Comparison of ENCODE assay signal across 13 cellular contexts in the genomic region with DNA sequence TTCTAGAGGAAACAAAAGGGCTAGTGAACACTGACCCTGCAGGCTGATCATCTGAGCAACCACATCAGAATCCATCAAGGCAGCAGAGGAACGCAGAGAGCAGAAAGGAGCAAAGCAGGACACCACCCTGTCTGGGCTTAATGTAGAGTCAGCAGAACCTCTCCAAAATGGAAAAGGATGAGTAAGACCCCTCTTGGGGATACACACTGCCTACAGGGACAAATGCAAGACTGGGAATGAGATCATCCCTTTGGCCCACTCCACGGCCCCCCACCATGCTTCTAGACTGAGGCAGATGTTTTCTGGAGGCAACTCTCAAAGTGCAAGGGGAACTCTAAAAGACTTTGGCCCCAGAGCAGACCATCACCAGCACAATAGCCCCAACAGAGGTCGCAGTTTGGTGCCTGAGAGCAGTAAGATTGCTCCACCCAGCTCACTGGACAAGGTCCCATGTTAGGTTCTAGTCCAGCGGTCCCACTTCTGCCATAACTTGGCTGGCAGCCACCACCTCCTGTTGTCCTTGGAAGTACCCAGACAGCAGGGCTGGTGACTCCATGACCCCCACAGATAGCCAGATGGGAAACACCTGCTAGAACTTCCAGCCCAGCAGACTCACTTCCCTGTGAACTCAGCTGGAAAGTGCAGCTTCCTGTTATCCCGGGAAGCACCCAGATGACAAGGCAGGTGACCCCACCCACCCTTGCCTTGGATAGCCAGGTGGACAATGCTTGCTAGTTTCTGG.
DNase-seq lines count a peak whose midpoint lies in the region; ATAC-seq and TF ChIP-seq lines count a peak whose summit lies in the region.
"Had no signal": no experiment of that assay in that cellular context is flagged by ENCODE, and none has a peak within 500 bp of the region (broad histone marks: within the 10 kb centered on the region; RNA-seq: fewer than 3 reads in every experiment).

No MANE protein-coding gene starts in this region.

- intact Hi-C loops in heart left ventricle (cut with DNase I) (no loop called here), PC-9 (cut with micrococcal nuclease; ENCODE audit: unreplicated experiment) (loop anchor here (1.0 to 10.0 kb wide), 4 partner anchors 349 to 881 kb away; a partner anchor contains a TSS), left ventricle myocardium inferior (cut with micrococcal nuclease) (no loop called here), transverse colon (cut with DNase I; ENCODE audit: low total_unique reads) (no loop called here), Caco-2 (cut with micrococcal nuclease; ENCODE audit: unreplicated experiment) (no loop called here)

- peaks cover 56% of the 10 kb centered on the region for H3F3A ChIP-seq in PC-9 (ENCODE audit: insufficient read depth, low read depth)

- H3K27me3 Mint-ChIP-seq in T-cell = no peaks in the 10 kb centered on the region
- no peaks in the 10 kb centered on the region for H3K27me3 Mint-ChIP-seq in Caco-2 (ENCODE audit: insufficient read depth, unreplicated experiment)
- H3K27me3 Mint-ChIP-seq: central memory CD8-positive, alpha-beta T cell had no signal

- H3K27ac ChIP-seq in heart left ventricle (no peak overlapping the region), right atrium auricular region (no peak overlapping the region), PC-9 (peak overlapping the region; percentile 100), left ventricle myocardium inferior (replicated peaks) (no peak overlapping the region), transverse colon (no peak overlapping the region)

- H3K4me2 ChIP-seq in PC-9 = peak overlapping the region; percentile 90

- no peaks in the 10 kb centered on the region for H3K36me3 Mint-ChIP-seq in T-cell
- H3K36me3 Mint-ChIP-seq in Caco-2 (ENCODE audit: insufficient read depth, unreplicated experiment) = no peaks in the 10 kb centered on the region

- TF ChIP-seq POLR2A in heart left ventricle (IDR thresholded peaks at IDR 0.05) (no peak), transverse colon (IDR thresholded peaks at IDR 0.05) (no peak)

- TF ChIP-seq EP300 in transverse colon (IDR thresholded peaks at IDR 0.05; ENCODE audit: low read depth) = no peak

- H3K9me3 ChIP-seq in heart left ventricle (no peaks in the 10 kb centered on the region), right atrium auricular region (no peaks in the 10 kb centered on the region), PC-9 (ENCODE audit: insufficient read depth, low read depth) (peaks cover 4% of the 10 kb centered on the region), left ventricle myocardium inferior (replicated peaks) (no peaks in the 10 kb centered on the region), transverse colon (no peaks in the 10 kb centered on the region), Caco-2 (no peaks in the 10 kb centered on the region)
- H3K9me3 ChIP-seq: MG63 had no signal

- no peaks in the 10 kb centered on the region for H3K9me2 ChIP-seq in PC-9 (ENCODE audit: insufficient read depth)

- H2AFZ ChIP-seq in PC-9 = no peak overlapping the region

- H3K4me1 ChIP-seq in heart left ventricle = peaks cover 0 to 10% (median 0%) of the 10 kb centered on the region in 12 donors
- H3K4me1 ChIP-seq in right atrium auricular region = no peaks in the 10 kb centered on the region
- H3K4me1 ChIP-seq in PC-9 (replicated peaks; ENCODE audit: insufficient read depth) = peaks cover 61% of the 10 kb centered on the region
- H3K4me1 ChIP-seq in left ventricle myocardium inferior = peaks cover 7% of the 10 kb centered on the region
- no peaks in the 10 kb centered on the region for H3K4me1 ChIP-seq in transverse colon
- peaks cover 11% of the 10 kb centered on the region for H3K4me1 ChIP-seq in Caco-2

- H3K27ac Mint-ChIP-seq in T-cell = no peak overlapping the region
- no peak overlapping the region for H3K27ac Mint-ChIP-seq in Caco-2 (ENCODE audit: unreplicated experiment)

- ATAC-seq in heart left ventricle = peak; percentile 26 to 75 (median 64)
- no peak for ATAC-seq in T-cell (replicated peaks in 1 of 4)

- POLR2A ChIA-PET in PC-9 (lab: Charles Lee; ENCODE audit: unreplicated experiment) = interaction anchor here (0.6 to 1.9 kb wide), 11 partner anchors 8 to 814 kb away, joined by 4 to 31 read pairs (median 6); a partner anchor contains a TSS
- POLR2A ChIA-PET in T-cell (lab: Charles Lee) = interaction anchor here in 1 of 2 donors (1.0 kb wide), 1 partner anchor 90 kb away, joined by 5 read pairs; no protein-coding TSS in a partner anchor
- POLR2A ChIA-PET in Caco-2 (lab: Charles Lee) = no interaction called here

- peak in 3 of 5 donors; percentile 35 to 51 (median 50) for DNase-seq in heart left ventricle
- no peak for DNase-seq in right atrium auricular region (ENCODE audit: low spot score)
- DNase-seq in PC-9 = peak; percentile 77 to 92
- peak; percentile 18 for DNase-seq in left ventricle myocardium inferior
- peak; percentile 13 for DNase-seq in transverse colon
- DNase-seq in T-cell = no peak
- no peak for DNase-seq in Caco-2
- no peak for DNase-seq in GOT3 (lab: John Stamatoyannopoulos, UW)
- DNase-seq: activated CD4-positive, alpha-beta T cell treated with anti-CD3 and anti-CD28 coated beads for 48 hours; activated gamma-delta T cell; stimulated activated CD8-positive, alpha-beta memory T cell treated with anti-CD3 and anti-CD28 coated beads, Interleukin-4, amount 100 ng/mL, for 48 hours had no signal

- H3K4me3 ChIP-seq in heart left ventricle (no peak overlapping the region), right atrium auricular region (no peak overlapping the region), PC-9 (peak overlapping the region; percentile 74), left ventricle myocardium inferior (no peak overlapping the region), transverse colon (no peak overlapping the region), Caco-2 (ENCODE audit: low read depth, low read length) (no peak overlapping the region)
- H3K4me3 ChIP-seq: MG63 had no signal

- H3K27me3 ChIP-seq in heart left ventricle (no peaks in the 10 kb centered on the region), right atrium auricular region (no peaks in the 10 kb centered on the region), PC-9 (ENCODE audit: insufficient read depth, low read depth) (no peaks in the 10 kb centered on the region), left ventricle myocardium inferior (ENCODE audit: low read depth) (no peaks in the 10 kb centered on the region), transverse colon (no peaks in the 10 kb centered on the region), Caco-2 (replicated peaks; ENCODE audit: control insufficient read depth, insufficient read depth, low read length) (no peaks in the 10 kb centered on the region)
- H3K27me3 ChIP-seq: MG63 had no signal

- H3K9me3 Mint-ChIP-seq in T-cell (no peaks in the 10 kb centered on the region), Caco-2 (ENCODE audit: unreplicated experiment) (no peaks in the 10 kb centered on the region)
- H3K9me3 Mint-ChIP-seq: central memory CD8-positive, alpha-beta T cell had no signal

- in situ Hi-C loops in transverse colon (cut with MboI; ENCODE audit: low pct_ligation_motif_present in 1 of 4, low pct_unique_long_range_greater_than_20kb in 1 of 4, low sequenced_read_pairs in 3 of 4) = no loop called here

- H3K4me1 Mint-ChIP-seq in T-cell = peaks cover 24 to 28% (median 26%) of the 10 kb centered on the region in 3 donors
- H3K4me1 Mint-ChIP-seq in Caco-2 (ENCODE audit: low read depth, unreplicated experiment) = peaks cover 14% of the 10 kb centered on the region
- H3K4me1 Mint-ChIP-seq: central memory CD8-positive, alpha-beta T cell had no signal

- no peak overlapping the region for H3K4me3 Mint-ChIP-seq in T-cell
- H3K4me3 Mint-ChIP-seq in Caco-2 (ENCODE audit: unreplicated experiment) = no peak overlapping the region
- H3K4me3 Mint-ChIP-seq: central memory CD8-positive, alpha-beta T cell had no signal

- H3K79me2 ChIP-seq in PC-9 (ENCODE audit: low read depth) = peaks cover 62% of the 10 kb centered on the region

- no peaks in the 10 kb centered on the region for H3K36me3 ChIP-seq in heart left ventricle
- H3K36me3 ChIP-seq in right atrium auricular region = no peaks in the 10 kb centered on the region
- H3K36me3 ChIP-seq in PC-9 (ENCODE audit: low read depth) = peaks cover 16% of the 10 kb centered on the region
- H3K36me3 ChIP-seq in left ventricle myocardium inferior = no peaks in the 10 kb centered on the region
- no peaks in the 10 kb centered on the region for H3K36me3 ChIP-seq in transverse colon
- no peaks in the 10 kb centered on the region for H3K36me3 ChIP-seq in Caco-2 (ENCODE audit: control insufficient read depth, insufficient read depth, low read length)
- H3K36me3 ChIP-seq: MG63 had no signal

- H4K20me1 ChIP-seq in PC-9 (ENCODE audit: insufficient read depth) = no peaks in the 10 kb centered on the region

- 56 to 78% (median 65%) methylated on average over 5 of the region's 5 CpGs for WGBS in heart left ventricle, 4 donors
- 84 to 100% methylated on average over 3 to 4 of the region's 5 CpGs for WGBS in transverse colon (ENCODE audit: low coverage in 1 of 2), 2 donors

- peak in 1 of 12 donors; percentile 6 for TF ChIP-seq CTCF in heart left ventricle (IDR thresholded peaks at IDR 0.05)
- no peak for TF ChIP-seq CTCF in right atrium auricular region (IDR thresholded peaks at IDR 0.05)
- peak; percentile 52; the same call in 1 of the 2 replicates for TF ChIP-seq CTCF in PC-9 (conservative IDR thresholded peaks at IDR 0.05)
- TF ChIP-seq CTCF in left ventricle myocardium inferior (IDR thresholded peaks at IDR 0.05; ENCODE audit: borderline replicate concordance) = no peak
- no peak for TF ChIP-seq CTCF in transverse colon (IDR thresholded peaks at IDR 0.05)
- no peak for TF ChIP-seq CTCF in Caco-2 (IDR thresholded peaks at IDR 0.05; ENCODE audit: insufficient read depth in 1 of 2, low read depth in 1 of 2, low read length in 1 of 2, severe bottlenecking in 1 of 2, unreplicated experiment in 1 of 2)

- CTCF ChIA-PET in PC-9 (lab: Charles Lee) (interaction anchor here (0.6 to 1.9 kb wide), 8 partner anchors 66 to 1127 kb away, joined by 3 to 8 read pairs (median 4); no protein-coding TSS in a partner anchor), T-cell (lab: Charles Lee) (interaction anchor here in 1 of 2 donors (0.6 kb wide), 1 partner anchor 86 kb away, joined by 3 read pairs; no protein-coding TSS in a partner anchor), Caco-2 (lab: Charles Lee) (interaction anchor here (0.6 kb wide), 1 partner anchor 14 kb away, joined by 3 read pairs; no protein-coding TSS in a partner anchor)

- BruUV-seq in PC-9 (replicated peaks; lab: Mats Ljungman, UMichigan) (TSS peak; percentile 39), Caco-2 (replicated peaks; lab: Mats Ljungman, UMichigan) (no TSS peak)

Comparison
In these comparisons a context has a peak if more than half of its experiments do, and no peak if none do; other contexts are left out.
1. DNase-seq: peak in heart left ventricle (3 of 5), PC-9 (2 of 2), left ventricle myocardium inferior (single experiment) and transverse colon (single experiment); none in right atrium auricular region (single experiment), T-cell (0 of 34), Caco-2 (0 of 2) and GOT3 (single experiment).
2. ATAC-seq: peak in heart left ventricle (4 of 4); none in T-cell (0 of 4).